In genomic region chr12:124411291-124411878, GRCh38 we compare ENCODE assay signal across 9 cellular contexts.
A peak's percentile ranks its signal among the peaks of the same experiment; 100 is the strongest.
DNase-seq lines count a peak whose midpoint lies in the region; ATAC-seq and TF ChIP-seq lines count a peak whose summit lies in the region.
"Had no signal": no experiment of that assay in that cellular context is flagged by ENCODE, and none has a peak within 500 bp of the region (broad histone marks: within the 10 kb centered on the region; RNA-seq: fewer than 3 reads in every experiment).

No MANE protein-coding gene starts in this region.

- H3K4me3 ChIP-seq in astrocyte of the spinal cord (ENCODE audit: low read depth, low read length): no peak overlapping the region
- no peak overlapping the region for H3K4me3 ChIP-seq in subcutaneous abdominal adipose tissue (ENCODE audit: low read depth in 1 of 5, low read length in 5 of 5)

- peak overlapping the region; percentile 65 for H3K27ac ChIP-seq in subcutaneous abdominal adipose tissue (ENCODE audit: low read depth, low read length)

- H3K27me3 Mint-ChIP-seq in HFFc6 (ENCODE audit: insufficient read depth): peaks cover 11% of the 10 kb centered on the region
- H3K27me3 Mint-ChIP-seq: activated B cell treated with CpG ODN at 0.5 μM for 24 hours had no signal

- H3K27me3 ChIP-seq in subcutaneous abdominal adipose tissue (ENCODE audit: control insufficient read depth in 5 of 5, insufficient read depth in 4 of 5, low read length in 5 of 5): no peaks in the 10 kb centered on the region

- peaks cover 0 to 79% (median 37%) of the 10 kb centered on the region in 5 donors for H3K36me3 ChIP-seq in subcutaneous abdominal adipose tissue (ENCODE audit: control insufficient read depth in 5 of 5, insufficient read depth in 5 of 5, low read length in 5 of 5)

- peak overlapping the region; percentile 95 for H3K27ac Mint-ChIP-seq in HFFc6
- H3K27ac Mint-ChIP-seq: activated B cell treated with CpG ODN at 0.5 μM for 24 hours had no signal

- peaks cover 25% of the 10 kb centered on the region for H3K4me1 Mint-ChIP-seq in HFFc6 (ENCODE audit: low read depth)
- H3K4me1 Mint-ChIP-seq: activated B cell treated with CpG ODN at 0.5 μM for 24 hours had no signal

- peaks cover 4% of the 10 kb centered on the region; the same call in 1 of the 2 replicates for H3K36me3 Mint-ChIP-seq in HFFc6 (ENCODE audit: low read depth)

- ATAC-seq in HG03039 (IDR thresholded peaks at IDR 0.05; ENCODE audit: unreplicated experiment): no peak

- no peak overlapping the region for H3K9ac ChIP-seq in subcutaneous abdominal adipose tissue (ENCODE audit: low read length in 5 of 5)

- in situ Hi-C loops in astrocyte of the spinal cord (cut with HindIII; ENCODE audit: low sequenced_read_pairs): no loop called here

- DNase-seq in HFFc6 (peak; percentile 96), astrocyte of the spinal cord (ENCODE audit: low read depth, low spot score) (peak; percentile 92), iris pigment epithelial cell (ENCODE audit: low read depth) (peak; percentile 92), NCI-H2029 treated with DMSO at 0.1 percent for 48 hours (lab: John Stamatoyannopoulos, UW) (no peak), GM19240 (ENCODE audit: insufficient read length, low spot score) (no peak)
- DNase-seq in stimulated activated CD4-positive, alpha-beta T cell treated with anti-CD3 and anti-CD28 coated beads, Interleukin-4, amount 100 ng/mL, for 1 hour: no peak
- DNase-seq: activated B cell treated with CpG ODN at 0.5 μM for 24 hours had no signal

- TF ChIP-seq CTCF in HFFc6 (IDR thresholded peaks at IDR 0.05) (no peak), astrocyte of the spinal cord (IDR thresholded peaks at IDR 0.05; ENCODE audit: low read depth, low read length) (no peak)

- no peaks in the 10 kb centered on the region for H3K9me3 ChIP-seq in subcutaneous abdominal adipose tissue (ENCODE audit: control insufficient read depth in 5 of 5, low read length in 5 of 5)

- peak overlapping the region; percentile 39 for H3K4me3 Mint-ChIP-seq in HFFc6
- H3K4me3 Mint-ChIP-seq: activated B cell treated with CpG ODN at 0.5 μM for 24 hours had no signal

- no peaks in the 10 kb centered on the region for H3K9me3 Mint-ChIP-seq in HFFc6
- H3K9me3 Mint-ChIP-seq: activated B cell treated with CpG ODN at 0.5 μM for 24 hours had no signal

- H3K4me1 ChIP-seq in subcutaneous abdominal adipose tissue (ENCODE audit: control insufficient read depth in 5 of 5, insufficient read depth in 5 of 5, low read length in 5 of 5): peaks cover 0 to 36% (median 32%) of the 10 kb centered on the region in 5 donors

Comparison
In these comparisons a context has a peak if more than half of its experiments do, and no peak if none do; other contexts are left out.
1. DNase-seq: peak in HFFc6 (single experiment), astrocyte of the spinal cord (single experiment) and iris pigment epithelial cell (single experiment); none in stimulated activated CD4-positive, alpha-beta T cell treated with anti-CD3 and anti-CD28 coated beads, Interleukin-4, amount 100 ng/mL, for 1 hour (single experiment), NCI-H2029 treated with DMSO at 0.1 percent for 48 hours (single experiment) and GM19240 (single experiment).